8 cellular contexts compared by ENCODE assay signal in genomic region chr12:56315626-56316473, GRCh38. TPM values are rescaled to one million over a fixed set of nuclear protein-coding genes. Genes with fewer than 3 reads are reported as not detected.
DNase-seq lines count a peak whose midpoint lies in the region; ATAC-seq and TF ChIP-seq lines count a peak whose summit lies in the region.

Gene CNPY2, minus strand, starts transcription at chr12:56315988. Its CDS starts 771 bp downstream, at chr12:56315217.

- H3K27ac ChIP-seq in esophagus (ENCODE audit: low read depth in 2 of 2, low read length in 1 of 2), result peak within 1 kb of the TSS; percentile 89 to 97

- no peaks in the 10 kb centered on the region for H3K9me3 Mint-ChIP-seq in activated T-cell treated with anti-CD3 and anti-CD28 coated beads, Interleukin-2, amount 50 U/mL, for 24 hours

- H3K4me1 ChIP-seq in esophagus (ENCODE audit: control insufficient read depth in 2 of 2, insufficient read depth in 2 of 2, low read length in 1 of 2), result peaks cover 2 to 4% of the 10 kb centered on the region in 2 donors
- peaks cover 13% of the 10 kb centered on the region for H3K4me1 ChIP-seq in mucosa of stomach (ENCODE audit: control insufficient read depth, insufficient read depth, low read length)

- in situ Hi-C loops in KBM-7 (cut with MboI; ENCODE audit: low pct_unique_long_range_greater_than_20kb, low sequenced_read_pairs), result no loop called here

- peak; percentile 91 for ATAC-seq in GM21717 (IDR thresholded peaks at IDR 0.05; ENCODE audit: unreplicated experiment)

- H3K36me3 Mint-ChIP-seq in activated T-cell treated with anti-CD3 and anti-CD28 coated beads, Interleukin-2, amount 50 U/mL, for 24 hours (ENCODE audit: low read depth), result peaks cover 59% of the 10 kb centered on the region

- no peaks in the 10 kb centered on the region for H3K9me3 ChIP-seq in esophagus (ENCODE audit: control insufficient read depth in 2 of 2, insufficient read depth in 1 of 2, low read depth in 1 of 2, low read length in 1 of 2)
- no peaks in the 10 kb centered on the region for H3K9me3 ChIP-seq in mucosa of stomach (ENCODE audit: control insufficient read depth, low read length)

- H3K27me3 Mint-ChIP-seq in activated T-cell treated with anti-CD3 and anti-CD28 coated beads, Interleukin-2, amount 50 U/mL, for 24 hours, result no peaks in the 10 kb centered on the region

- H3K36me3 ChIP-seq in esophagus (ENCODE audit: control insufficient read depth in 2 of 2, insufficient read depth in 2 of 2, low read length in 1 of 2) (peaks cover 0 to 4% of the 10 kb centered on the region in 2 donors), mucosa of stomach (ENCODE audit: control insufficient read depth, insufficient read depth, low read length) (peaks cover 4% of the 10 kb centered on the region)

- peak within 1 kb of the TSS; percentile 92 to 98 for H3K4me3 ChIP-seq in esophagus (ENCODE audit: low read depth in 1 of 2, low read length in 2 of 2)
- H3K4me3 ChIP-seq in mucosa of stomach (ENCODE audit: low read length), result peak within 1 kb of the TSS; percentile 89

- peak within 1 kb of the TSS; percentile 99 for H3K4me3 Mint-ChIP-seq in activated T-cell treated with anti-CD3 and anti-CD28 coated beads, Interleukin-2, amount 50 U/mL, for 24 hours

- H3K27ac Mint-ChIP-seq in activated T-cell treated with anti-CD3 and anti-CD28 coated beads, Interleukin-2, amount 50 U/mL, for 24 hours, result peak within 1 kb of the TSS; percentile 99

- peak; percentile 99 for DNase-seq in DMS53 (lab: John Stamatoyannopoulos, UW)
- peak; percentile 96 for DNase-seq in KBM-7
- DNase-seq in activated T-cell treated with anti-CD3 and anti-CD28 coated beads, Interleukin-2, amount 50 U/mL, for 24 hours, result peak; percentile 95
- DNase-seq in stimulated activated CD8-positive, alpha-beta memory T cell treated with anti-CD3 and anti-CD28 coated beads, Interleukin-7, amount 100 ng/mL, for 1 hour (ENCODE audit: low read depth in 2 of 2), result peak; percentile 82 to 84

- peaks cover 17% of the 10 kb centered on the region for H3K4me1 Mint-ChIP-seq in activated T-cell treated with anti-CD3 and anti-CD28 coated beads, Interleukin-2, amount 50 U/mL, for 24 hours (ENCODE audit: low read depth)

- H3K27me3 ChIP-seq in esophagus (ENCODE audit: control insufficient read depth in 1 of 2, insufficient read depth in 2 of 2, low read length in 2 of 2) (no peaks in the 10 kb centered on the region), mucosa of stomach (ENCODE audit: control insufficient read depth, insufficient read depth, low read length) (no peaks in the 10 kb centered on the region)

- H3K9ac ChIP-seq in mucosa of stomach (ENCODE audit: low read length), result peak within 1 kb of the TSS; percentile 91

- 0% methylated on average over 62 of the region's 62 CpGs for WGBS in esophagus, 2 donors

TF ChIP-seq in PFSK-1, 5 proteins besides CTCF, POLR2A, EP300 and RAD21:
- TF ChIP-seq POLR2AphosphoS5 (IDR thresholded peaks at IDR 0.05; ENCODE audit: low read depth, low read length) (peak; percentile 76), SIN3A (IDR thresholded peaks at IDR 0.05; ENCODE audit: borderline replicate concordance, insufficient read depth, low read length) (no peak), FOXP2 (optimal IDR thresholded peaks at IDR 0.05; ENCODE audit: borderline replicate concordance, extremely low read depth, extremely low read length, insufficient read depth) (peak; percentile 74), TAF1 (IDR thresholded peaks at IDR 0.05; ENCODE audit: borderline replicate concordance, insufficient read depth, low read length) (peak; percentile 58)
- TF ChIP-seq, protein P1, sequence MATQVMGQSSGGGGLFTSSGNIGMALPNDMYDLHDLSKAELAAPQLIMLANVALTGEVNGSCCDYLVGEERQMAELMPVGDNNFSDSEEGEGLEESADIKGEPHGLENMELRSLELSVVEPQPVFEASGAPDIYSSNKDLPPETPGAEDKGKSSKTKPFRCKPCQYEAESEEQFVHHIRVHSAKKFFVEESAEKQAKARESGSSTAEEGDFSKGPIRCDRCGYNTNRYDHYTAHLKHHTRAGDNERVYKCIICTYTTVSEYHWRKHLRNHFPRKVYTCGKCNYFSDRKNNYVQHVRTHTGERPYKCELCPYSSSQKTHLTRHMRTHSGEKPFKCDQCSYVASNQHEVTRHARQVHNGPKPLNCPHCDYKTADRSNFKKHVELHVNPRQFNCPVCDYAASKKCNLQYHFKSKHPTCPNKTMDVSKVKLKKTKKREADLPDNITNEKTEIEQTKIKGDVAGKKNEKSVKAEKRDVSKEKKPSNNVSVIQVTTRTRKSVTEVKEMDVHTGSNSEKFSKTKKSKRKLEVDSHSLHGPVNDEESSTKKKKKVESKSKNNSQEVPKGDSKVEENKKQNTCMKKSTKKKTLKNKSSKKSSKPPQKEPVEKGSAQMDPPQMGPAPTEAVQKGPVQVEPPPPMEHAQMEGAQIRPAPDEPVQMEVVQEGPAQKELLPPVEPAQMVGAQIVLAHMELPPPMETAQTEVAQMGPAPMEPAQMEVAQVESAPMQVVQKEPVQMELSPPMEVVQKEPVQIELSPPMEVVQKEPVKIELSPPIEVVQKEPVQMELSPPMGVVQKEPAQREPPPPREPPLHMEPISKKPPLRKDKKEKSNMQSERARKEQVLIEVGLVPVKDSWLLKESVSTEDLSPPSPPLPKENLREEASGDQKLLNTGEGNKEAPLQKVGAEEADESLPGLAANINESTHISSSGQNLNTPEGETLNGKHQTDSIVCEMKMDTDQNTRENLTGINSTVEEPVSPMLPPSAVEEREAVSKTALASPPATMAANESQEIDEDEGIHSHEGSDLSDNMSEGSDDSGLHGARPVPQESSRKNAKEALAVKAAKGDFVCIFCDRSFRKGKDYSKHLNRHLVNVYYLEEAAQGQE (IDR thresholded peaks at IDR 0.05; ENCODE audit: insufficient read depth in 1 of 2, low read depth in 2 of 2, low read length in 2 of 2), result no peak

RNA-seq across cellular contexts. Expression of gene CNPY2, which starts in this region (rescaled TPM):
- 89.1 TPM for polyA plus RNA-seq in PFSK-1 (2012; ENCODE audit: insufficient read length, low read depth)
- 10 to 100 TPM; 62.1 to 75.3 TPM for polyA plus RNA-seq in esophagus

Comparison
In these comparisons a context has a peak if more than half of its experiments do, and no peak if none do; other contexts are left out.
1. Peak in every context shown above with its lines: DNase-seq, ATAC-seq, H3K4me3 ChIP-seq and H3K27ac ChIP-seq.